18 cellular contexts compared by ENCODE assay signal in genomic region chr11:23923357-23923756, GRCh38.
DNase-seq lines count a peak whose midpoint lies in the region; ATAC-seq, FAIRE-seq and TF ChIP-seq lines count a peak whose summit lies in the region.
"Had no signal": no experiment of that assay in that cellular context is flagged by ENCODE, and none has a peak within 500 bp of the region (broad histone marks: within the 10 kb centered on the region; RNA-seq: fewer than 3 reads in every experiment).

No MANE protein-coding gene starts in this region.

- no peaks in the 10 kb centered on the region for H4K20me1 ChIP-seq in astrocyte (ENCODE audit: insufficient read depth, low read length)

- H3K27ac ChIP-seq in astrocyte (ENCODE audit: low read depth, low read length) (no peak overlapping the region), prostate gland (no peak overlapping the region)

- FAIRE-seq in astrocyte (lab: Jason Lieb, UNC) = peak; percentile 23
- FAIRE-seq: GM12891, GM18507, H54 had no signal

- no peaks in the 10 kb centered on the region for H3K9me3 ChIP-seq in astrocyte (ENCODE audit: insufficient read depth, low read depth, low read length)
- H3K9me3 ChIP-seq in mucosa of descending colon = no peaks in the 10 kb centered on the region
- no peaks in the 10 kb centered on the region for H3K9me3 ChIP-seq in prostate gland
- H3K9me3 ChIP-seq: HAP-1 had no signal

- no peaks in the 10 kb centered on the region for H3K79me2 ChIP-seq in astrocyte (ENCODE audit: insufficient read depth, low read length)

- ATAC-seq in mucosa of descending colon = peak; percentile 93
- no peak for ATAC-seq in HG02678 (IDR thresholded peaks at IDR 0.05; ENCODE audit: unreplicated experiment)
- no peak for ATAC-seq in HG03439 (IDR thresholded peaks at IDR 0.05; ENCODE audit: unreplicated experiment)
- ATAC-seq: GM23338 had no signal

- TF ChIP-seq CTCF in astrocyte (IDR thresholded peaks at IDR 0.05; ENCODE audit: insufficient read depth, low read depth, low read length) (no peak), mucosa of descending colon (IDR thresholded peaks at IDR 0.05) (no peak), prostate gland (IDR thresholded peaks at IDR 0.05) (no peak)

- no peaks in the 10 kb centered on the region for H3K4me1 Mint-ChIP-seq in astrocyte (ENCODE audit: low read depth, unreplicated experiment)
- H3K4me1 Mint-ChIP-seq: CD4-positive, alpha-beta memory T cell; GM23338 had no signal

- H3K9me3 Mint-ChIP-seq in astrocyte (ENCODE audit: unreplicated experiment) = no peaks in the 10 kb centered on the region
- H3K9me3 Mint-ChIP-seq: GM23338, HFFc6 had no signal

- H3K36me3 ChIP-seq in astrocyte (ENCODE audit: insufficient read depth, low read length) (no peaks in the 10 kb centered on the region), mucosa of descending colon (ENCODE audit: low read depth) (no peaks in the 10 kb centered on the region), prostate gland (no peaks in the 10 kb centered on the region)
- H3K36me3 ChIP-seq: HAP-1 had no signal

- H3K36me3 Mint-ChIP-seq in astrocyte (ENCODE audit: low read depth, unreplicated experiment) = no peaks in the 10 kb centered on the region
- H3K36me3 Mint-ChIP-seq: CD4-positive, alpha-beta memory T cell had no signal

- H3K27ac Mint-ChIP-seq in astrocyte (ENCODE audit: unreplicated experiment) = no peak overlapping the region
- H3K27ac Mint-ChIP-seq: CD4-positive, alpha-beta memory T cell; GM23338; HFFc6 had no signal

- intact Hi-C loops in mucosa of descending colon (cut with DNase I, micrococcal nuclease) (no loop called here), prostate gland (cut with DNase I) (no loop called here)

- H3K27me3 ChIP-seq in astrocyte (ENCODE audit: insufficient read depth, low read length) = no peaks in the 10 kb centered on the region
- H3K27me3 ChIP-seq in prostate gland (replicated peaks; ENCODE audit: insufficient read depth) = no peaks in the 10 kb centered on the region

- H2AFZ ChIP-seq in astrocyte (ENCODE audit: low read depth, low read length) = no peak overlapping the region

- 63% methylated on average over 1 of the region's 1 CpG for WGBS in prostate gland

- TF ChIP-seq POLR2A in prostate gland (IDR thresholded peaks at IDR 0.05) = no peak

- H3K4me1 ChIP-seq in astrocyte (ENCODE audit: insufficient read depth, low read length) (no peaks in the 10 kb centered on the region), mucosa of descending colon (ENCODE audit: low read depth) (no peaks in the 10 kb centered on the region), prostate gland (replicated peaks) (no peaks in the 10 kb centered on the region)
- H3K4me1 ChIP-seq: HAP-1 had no signal

- DNase-seq in HT-29 (ENCODE audit: low spot score) (peak; percentile 64), astrocyte (ENCODE audit: low read depth) (no peak), mucosa of descending colon (peak in 1 of 3 donors; percentile 13), prostate gland (ENCODE audit: low spot score) (no peak), H4 (ENCODE audit: low spot score) (no peak)
- DNase-seq: C1 segment of cervical spinal cord; CD4-positive, alpha-beta memory T cell; DMS53; DMS79 treated with DMSO at 0.1 percent for 48 hours; GF-D8; HFFc6 had no signal

- no peaks in the 10 kb centered on the region for H3K27me3 Mint-ChIP-seq in astrocyte (ENCODE audit: low read depth, unreplicated experiment)
- H3K27me3 Mint-ChIP-seq: CD4-positive, alpha-beta memory T cell had no signal

- no peak overlapping the region for H3K4me3 Mint-ChIP-seq in astrocyte (ENCODE audit: unreplicated experiment)
- H3K4me3 Mint-ChIP-seq: CD4-positive, alpha-beta memory T cell; GM23338; HFFc6 had no signal

- no peak overlapping the region for H3K4me2 ChIP-seq in astrocyte (ENCODE audit: low read length)
- H3K4me2 ChIP-seq: GM23338 had no signal

- H3K4me3 ChIP-seq in astrocyte (ENCODE audit: insufficient read depth, low read depth, low read length) (no peak overlapping the region), mucosa of descending colon (no peak overlapping the region), prostate gland (no peak overlapping the region)
- H3K4me3 ChIP-seq: GM23338, HAP-1 had no signal

- H3K9ac ChIP-seq in astrocyte (ENCODE audit: low read length) = no peak overlapping the region
